8 cellular contexts compared by ENCODE assay signal in genomic region chr10:45983538-45984186, GRCh38. TPM values are rescaled to one million over a fixed set of nuclear protein-coding genes. Genes with fewer than 3 reads are reported as not detected.
DNase-seq lines count a peak whose midpoint lies in the region; ATAC-seq, FAIRE-seq and TF ChIP-seq lines count a peak whose summit lies in the region.
"Not testable (repeated sequence)": the region's sequence is repeated elsewhere in the genome, so short reads cannot be mapped to it uniquely, and the experiment has no call there.

No MANE protein-coding gene starts in this region.

- not testable (repeated sequence) for H3K27ac ChIP-seq in VCaP; K562 (ENCODE audit: extremely low read depth, low read depth, low read length); testis

- FAIRE-seq in K562 (lab: Jason Lieb, UNC): not testable (repeated sequence)

- not testable (repeated sequence) for H4K20me1 ChIP-seq in K562 (replicated peaks; ENCODE audit: control insufficient read depth, insufficient read depth, low read length)

- TF ChIP-seq POLR2A in K562 (conservative IDR thresholded peaks at IDR 0.05); testis (IDR thresholded peaks at IDR 0.05): not testable (repeated sequence)

- H3K9me1 ChIP-seq in K562 (ENCODE audit: control insufficient read depth, insufficient read depth, low read length): not testable (repeated sequence)

- DNase-seq in DMS53 (lab: John Stamatoyannopoulos, UW): peak; percentile 72
- not testable (repeated sequence) for DNase-seq in HEK293T (ENCODE audit: extremely low spot score)
- peak; percentile 9 to 18 for DNase-seq in NCI-H526 (lab: John Stamatoyannopoulos, UW)
- peak in 1 of 4 experiments; percentile 71 for DNase-seq in K562 (ENCODE audit: extremely low read depth in 1 of 4, low spot score in 3 of 4)
- peak; percentile 55 for DNase-seq in glomerular visceral epithelial cell (ENCODE audit: extremely low spot score)
- DNase-seq in naive thymus-derived CD8-positive, alpha-beta T cell: peak in 8 of 10 donors; percentile 19 to 56 (median 40)
- peak; percentile 48 for DNase-seq in testis

- peak overlapping the region in 1 of 10 donors; percentile 8 for H3K27ac Mint-ChIP-seq in naive thymus-derived CD8-positive, alpha-beta T cell

- not testable (repeated sequence) for H2AFZ ChIP-seq in K562 (ENCODE audit: low read depth, low read length)

- in situ Hi-C loops in K562 (cut with MboI): not testable (repeated sequence)

- BruUV-seq in K562 (replicated peaks; lab: Mats Ljungman, UMichigan): not testable (repeated sequence)

- intact Hi-C loops in K562 (cut with micrococcal nuclease): loop anchor here (1.0 kb wide), 1 partner anchor 45 kb away; no protein-coding TSS in a partner anchor
- intact Hi-C loops in testis (cut with DNase I; ENCODE audit: low total_unique reads): not testable (repeated sequence)

- peak; percentile 91 for ATAC-seq in K562
- peak; percentile 66 to 81 for ATAC-seq in naive thymus-derived CD8-positive, alpha-beta T cell

- POLR2A ChIA-PET in HEK293T (lab: Yijun Ruan, JAX); K562 (lab: Yijun Ruan, JAX); naive thymus-derived CD8-positive, alpha-beta T cell (lab: Charles Lee): not testable (repeated sequence)

- H3K4me2 ChIP-seq in K562 (ENCODE audit: insufficient read depth, low read length): not testable (repeated sequence)

- CTCF ChIA-PET in HEK293T (lab: Yijun Ruan, JAX): not testable (repeated sequence)
- CTCF ChIA-PET in K562 (lab: Yijun Ruan, JAX; ENCODE audit: low intra/inter-chr PET ratio): interaction anchor here (0.6 kb wide), 1 partner anchor 44 kb away, joined by 3 read pairs; no protein-coding TSS in a partner anchor

- H3K4me3 Mint-ChIP-seq in naive thymus-derived CD8-positive, alpha-beta T cell: not testable (repeated sequence)

- peaks cover 0 to 51% (median 2%) of the 10 kb centered on the region in 3 donors for H3K36me3 Mint-ChIP-seq in naive thymus-derived CD8-positive, alpha-beta T cell

- H3K36me3 ChIP-seq in K562 (ENCODE audit: control insufficient read depth, insufficient read depth, low read length): peaks cover 63% of the 10 kb centered on the region; the same call in 2 of the 3 replicates
- not testable (repeated sequence) for H3K36me3 ChIP-seq in testis (ENCODE audit: low read depth, missing control alignments)

- not testable (repeated sequence) for H3K9me3 Mint-ChIP-seq in naive thymus-derived CD8-positive, alpha-beta T cell

- H3K4me1 Mint-ChIP-seq in naive thymus-derived CD8-positive, alpha-beta T cell: not testable (repeated sequence)

- H3K4me1 ChIP-seq in K562 (replicated peaks in 1 of 2; ENCODE audit: control insufficient read depth in 2 of 2, insufficient read depth in 2 of 2, low read length in 2 of 2); testis: not testable (repeated sequence)

- H3K4me3 ChIP-seq in K562, testis: not testable (repeated sequence)

- H3K9me3 ChIP-seq in K562 (replicated peaks; ENCODE audit: control insufficient read depth, insufficient read depth, low read depth, low read length); testis: not testable (repeated sequence)

- H3K27me3 ChIP-seq in K562 (ENCODE audit: control insufficient read depth in 2 of 2, insufficient read depth in 2 of 2, low read length in 2 of 2); testis: not testable (repeated sequence)

- TF ChIP-seq RAD21 in K562 (CRISPR knock-in tag; conservative IDR thresholded peaks at IDR 0.05 in 1 of 2, IDR thresholded peaks at IDR 0.05 in 1 of 2): peak; percentile 83 to 92

- TF ChIP-seq CTCF in VCaP (conservative IDR thresholded peaks at IDR 0.05) (peak; percentile 60), K562 (IDR thresholded peaks at IDR 0.05 in 2 of 3, conservative IDR thresholded peaks at IDR 0.05 in 1 of 3; ENCODE audit: insufficient read depth in 2 of 3, low read depth in 1 of 3, low read length in 3 of 3) (peak; percentile 23 to 59 (median 36); a peak in 4 of 6 replicates), testis (IDR thresholded peaks at IDR 0.05) (peak in 2 of 3 experiments; percentile 11 to 13)

- H3K27me3 Mint-ChIP-seq in naive thymus-derived CD8-positive, alpha-beta T cell: not testable (repeated sequence)

- TF ChIP-seq EP300 in K562 (IDR thresholded peaks at IDR 0.05; ENCODE audit: low read length): not testable (repeated sequence)

- peaks cover 48% of the 10 kb centered on the region for H3K79me2 ChIP-seq in K562 (ENCODE audit: control insufficient read depth, insufficient read depth, low read length)

- 60% methylated on average over 3 of the region's 6 CpGs for WGBS in K562 (ENCODE audit: insufficient coverage, low coverage, missing lambda C conversion rate)
- WGBS in testis, 2 donors: 64 to 72% methylated on average over 6 of the region's 6 CpGs

- H3K9ac ChIP-seq in K562 (ENCODE audit: insufficient read depth in 1 of 2, low read depth in 2 of 2, low read length in 2 of 2): not testable (repeated sequence)

TF ChIP-seq in HEK293T, 16 proteins besides CTCF, POLR2A, EP300 and RAD21:
- TF ChIP-seq PKNOX1 (IDR thresholded peaks at IDR 0.05): peak; percentile 55

TF ChIP-seq in K562, 482 proteins besides CTCF, POLR2A, EP300 and RAD21 (continues in another document):
- 0 out of 2 replicates have a peak, but pooled peaks have one; percentile 29 for TF ChIP-seq ARID2 (IDR thresholded peaks at IDR 0.05)
- TF ChIP-seq MAZ (CRISPR knock-in tag; conservative IDR thresholded peaks at IDR 0.05 in 1 of 2, IDR thresholded peaks at IDR 0.05 in 1 of 2): 0 out of 4 replicates have a peak, but pooled peaks of 1 of the 2 experiments have one; percentile 22
- TF ChIP-seq PKNOX1 (IDR thresholded peaks at IDR 0.05): peak; percentile 73

RNA-seq across cellular contexts. Expression of gene TIMM23, which starts 11.4 kb away (rescaled TPM):
- 53.0 and 71.7 TPM in 2 replicates for total RNA-seq in K562 (2011; cell fraction: chromatin; rRNA removed; ENCODE audit: low replicate concordance)
- total RNA-seq in K562 (2011; cell fraction: nucleolus; rRNA removed): 60.0 and 64.7 TPM in 2 replicates
- 77.5 and 101 TPM in 2 replicates for total RNA-seq in K562 (2011; cell fraction: nucleoplasm; rRNA removed)
- total RNA-seq in K562 (2014; rRNA removed): 183 and 192 TPM in 2 replicates
- 150 and 165 TPM in 2 replicates for total RNA-seq in K562 (2014; rRNA removed; fragmentation: Illumina TruSeq; extraction: Trizol)
- total RNA-seq in K562 (2015; rRNA removed; fragmentation: Illumina TruSeq; extraction: Trizol): 147 and 161 TPM in 2 replicates
- total RNA-seq in K562 (2021): 148 and 150 TPM in 2 replicates
- 186 and 280 TPM in 2 replicates for polyA plus RNA-seq in K562 (2011; rRNA removed)
- polyA plus RNA-seq in K562 (2011; cell fraction: cytosol; rRNA removed): 122 and 200 TPM in 2 replicates
- polyA plus RNA-seq in K562 (2011; cell fraction: nucleus; rRNA removed): 45.3 and 66.2 TPM in 2 replicates
- 97.4 and 157 TPM in 2 replicates for polyA plus RNA-seq in K562 (2012)
- polyA plus RNA-seq in K562 (2014; fragmentation: Illumina TruSeq; extraction: Trizol): 214 and 226 TPM in 2 replicates
- 100 to 1,000 TPM; 158 to 214 TPM for polyA plus RNA-seq in K562 (2014; fragmentation: Nextera tagmentation; extraction: Ambion mirVana)
- polyA plus RNA-seq in K562 (2014; rRNA removed): 230 and 238 TPM in 2 replicates
- polyA minus RNA-seq in K562 (2011; rRNA and poly(A)+ RNA removed): 176 and 223 TPM in 2 replicates
- 56.4 and 87.4 TPM in 2 replicates for polyA minus RNA-seq in K562 (2011; cell fraction: cytosol; rRNA and poly(A)+ RNA removed)
- 29.2 and 43.0 TPM in 2 replicates for polyA minus RNA-seq in K562 (2011; cell fraction: nucleus; rRNA and poly(A)+ RNA removed)
- total RNA-seq in naive thymus-derived CD8-positive, alpha-beta T cell: 10 to 100 TPM; 25.1 to 25.4 TPM
- polyA plus RNA-seq in naive thymus-derived CD8-positive, alpha-beta T cell: 10 to 100 TPM; 42.7 to 53.6 (median 49.1) TPM
- 100 to 1,000 TPM; 113 to 119 TPM for total RNA-seq in testis
- 214 TPM for polyA plus RNA-seq in testis (ENCODE audit: insufficient read depth, low read depth, low replicate concordance)

RNA-seq across cellular contexts. Expression of gene NCOA4, which starts 46.8 kb away (rescaled TPM):
- 56.1 and 85.1 TPM in 2 replicates for total RNA-seq in K562 (2011; cell fraction: chromatin; rRNA removed; ENCODE audit: low replicate concordance)
- 49.9 and 53.6 TPM in 2 replicates for total RNA-seq in K562 (2011; cell fraction: nucleolus; rRNA removed)
- 62.1 and 74.5 TPM in 2 replicates for total RNA-seq in K562 (2011; cell fraction: nucleoplasm; rRNA removed)
- total RNA-seq in K562 (2014; rRNA removed) (136 and 144 TPM in 2 replicates), K562 (2014; rRNA removed; fragmentation: Illumina TruSeq; extraction: Trizol) (200 and 222 TPM in 2 replicates), K562 (2015; rRNA removed; fragmentation: Illumina TruSeq; extraction: Trizol) (169 and 182 TPM in 2 replicates), K562 (2021) (136 TPM in 2 replicates), testis (10 to 100 TPM; 64.4 to 76.0 TPM)
- polyA plus RNA-seq in K562 (2011; rRNA removed) (237 and 283 TPM in 2 replicates), K562 (2014; fragmentation: Illumina TruSeq; extraction: Trizol) (146 and 181 TPM in 2 replicates), K562 (2014; fragmentation: Nextera tagmentation; extraction: Ambion mirVana) (100 to 1,000 TPM; 126 to 196 TPM), K562 (2014; rRNA removed) (89.8 and 108 TPM in 2 replicates), testis (ENCODE audit: insufficient read depth, low read depth, low replicate concordance) (90.8 TPM)
- 98.1 and 135 TPM in 2 replicates for polyA plus RNA-seq in K562 (2011; cell fraction: cytosol; rRNA removed)
- 64.2 and 91.5 TPM in 2 replicates for polyA plus RNA-seq in K562 (2011; cell fraction: nucleus; rRNA removed)
- polyA plus RNA-seq in K562 (2012): 122 and 153 TPM in 2 replicates
- polyA minus RNA-seq in K562 (2011; rRNA and poly(A)+ RNA removed): 332 and 338 TPM in 2 replicates
- 120 and 132 TPM in 2 replicates for polyA minus RNA-seq in K562 (2011; cell fraction: cytosol; rRNA and poly(A)+ RNA removed)
- 29.6 and 65.0 TPM in 2 replicates for polyA minus RNA-seq in K562 (2011; cell fraction: nucleus; rRNA and poly(A)+ RNA removed)
- 10 to 100 TPM; 90.0 to 90.1 TPM for total RNA-seq in naive thymus-derived CD8-positive, alpha-beta T cell
- 100 to 1,000 TPM; 153 to 162 (median 155) TPM for polyA plus RNA-seq in naive thymus-derived CD8-positive, alpha-beta T cell
